Comparison of ENCODE assay signal across 9 cellular contexts in the genomic region with DNA sequence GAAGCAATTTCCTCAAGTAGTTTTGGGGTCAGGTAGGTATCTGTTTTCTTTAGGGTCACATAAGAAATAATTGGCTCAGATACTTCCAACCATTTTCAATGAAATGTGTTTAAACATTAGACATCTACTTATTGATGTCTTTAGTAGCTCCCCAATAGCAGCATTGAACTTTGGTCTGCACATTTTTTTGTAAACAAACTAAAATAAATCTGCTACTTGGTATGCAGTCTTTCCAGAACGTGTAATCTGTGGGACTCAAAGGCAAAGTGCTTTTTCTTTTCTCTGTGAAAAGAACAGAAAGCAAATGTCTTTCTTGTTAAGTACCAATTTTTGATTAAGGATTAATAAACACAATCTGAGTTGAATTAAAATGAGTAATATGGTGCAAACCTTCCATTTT. TPM values are rescaled to one million over a fixed set of nuclear protein-coding genes. Genes with fewer than 3 reads are reported as not detected.
"Had no signal": no experiment of that assay in that cellular context is flagged by ENCODE, and none has a peak within 500 bp of the region (broad histone marks: within the 10 kb centered on the region; RNA-seq: fewer than 3 reads in every experiment).

No MANE protein-coding gene starts in this region.

- H3K4me3 ChIP-seq: GM12878 had no signal

- FAIRE-seq: G401.6, GM12878, GM12891, GM12892, GM18507, GM19239 had no signal

- DNase-seq: GDM1, GF-D8 had no signal

- ATAC-seq: GM12878 had no signal

RNA-seq across cellular contexts. Expression of a gene that starts 13.6 kb away (rescaled TPM):
- total RNA-seq: G401, GM12878 had no signal
- polyA plus RNA-seq: GM12878 had no signal
